Comparison of ENCODE assay signal across 19 cellular contexts in genomic region chr6:170277893-170278742, GRCh38. TPM values are rescaled to one million over a fixed set of nuclear protein-coding genes. Genes with fewer than 3 reads are reported as not detected.
DNase-seq lines count a peak whose midpoint lies in the region; ATAC-seq and TF ChIP-seq lines count a peak whose summit lies in the region.
"Had no signal": no experiment of that assay in that cellular context is flagged by ENCODE, and none has a peak within 500 bp of the region (broad histone marks: within the 10 kb centered on the region; RNA-seq: fewer than 3 reads in every experiment).

No MANE protein-coding gene starts in this region.

- peaks cover 16% of the 10 kb centered on the region for H3K27me3 Mint-ChIP-seq in progenitor cell of endocrine pancreas

- H3K36me3 Mint-ChIP-seq in progenitor cell of endocrine pancreas (ENCODE audit: insufficient read depth): peaks cover 23% of the 10 kb centered on the region

- no peak overlapping the region for H2BK120ac ChIP-seq in mesendoderm (ENCODE audit: low read depth, low read length)

- H4K5ac ChIP-seq in mesendoderm (ENCODE audit: low read length): no peak overlapping the region

- no peak overlapping the region for H2BK15ac ChIP-seq in mesendoderm (replicated peaks; ENCODE audit: low read depth)

- no peaks in the 10 kb centered on the region for H3K9me2 ChIP-seq in OCI-LY1 (ENCODE audit: low read depth, low read length)

- peaks cover 3% of the 10 kb centered on the region for H3K4me1 Mint-ChIP-seq in progenitor cell of endocrine pancreas (ENCODE audit: low read depth)

- H3K27ac ChIP-seq in BLaER1 treated with 17β-estradiol and CSF1 and Interleukin-3, amounts not matched to agents 10 nM and 100 nM: peak overlapping the region in 3 of 11 experiments; percentile 30 to 50 (median 40); a peak in 4 of 22 replicates
- H3K27ac ChIP-seq in OCI-LY1 (ENCODE audit: low read depth, low read length, poor library complexity, severe bottlenecking): no peak overlapping the region
- no peak overlapping the region for H3K27ac ChIP-seq in mesendoderm (ENCODE audit: low read depth, low read length)
- H3K27ac ChIP-seq: 22Rv1, prostate gland, RWPE1 had no signal

- no peak overlapping the region; a peak in 1 of 20 replicates for H3K4me3 ChIP-seq in BLaER1 treated with 17β-estradiol and CSF1 and Interleukin-3, amounts not matched to agents 10 nM and 100 nM
- H3K4me3 ChIP-seq in OCI-LY1 (ENCODE audit: low read depth, low read length, poor library complexity, severe bottlenecking) (no peak overlapping the region), mesendoderm (ENCODE audit: low read length) (no peak overlapping the region)
- H3K4me3 ChIP-seq: lower lobe of right lung, prostate gland had no signal

- H3K79me1 ChIP-seq in mesendoderm (ENCODE audit: low read length): no peaks in the 10 kb centered on the region

- no peak overlapping the region; a peak in 2 of 22 replicates for H3K9ac ChIP-seq in BLaER1 treated with 17β-estradiol and CSF1 and Interleukin-3, amounts not matched to agents 10 nM and 100 nM
- no peak overlapping the region for H3K9ac ChIP-seq in OCI-LY1 (ENCODE audit: low read length)
- no peak overlapping the region for H3K9ac ChIP-seq in mesendoderm (ENCODE audit: low read length)

- no peak overlapping the region for H2BK5ac ChIP-seq in mesendoderm (ENCODE audit: low read length)

- peak overlapping the region; percentile 66 to 83 (median 78) for H3K4me2 ChIP-seq in BLaER1 treated with 17β-estradiol and CSF1 and Interleukin-3, amounts not matched to agents 10 nM and 100 nM
- H3K4me2 ChIP-seq in OCI-LY1 (ENCODE audit: low read length) (peak overlapping the region; percentile 11; the same call in 1 of the 2 replicates), mesendoderm (ENCODE audit: low read length) (no peak overlapping the region)

- peak overlapping the region; percentile 46 for H3K56ac ChIP-seq in mesendoderm (ENCODE audit: low read length)

- H3K27ac Mint-ChIP-seq in progenitor cell of endocrine pancreas: no peak overlapping the region
- H3K27ac Mint-ChIP-seq: activated CD4-positive, alpha-beta memory T cell treated with anti-CD3 and anti-CD28 coated beads for 36 hours had no signal

- WGBS in mesendoderm (ENCODE audit: extremely low coverage, insufficient coverage, low lambda C conversion rate): no CpG with 5 or more reads among the region's 8 CpGs

- no peak overlapping the region for H2AK5ac ChIP-seq in mesendoderm (ENCODE audit: low read length)

- no peaks in the 10 kb centered on the region for H3K9me3 Mint-ChIP-seq in progenitor cell of endocrine pancreas (ENCODE audit: low read depth)
- H3K9me3 Mint-ChIP-seq: activated CD4-positive, alpha-beta memory T cell treated with anti-CD3 and anti-CD28 coated beads for 36 hours had no signal

- ATAC-seq in HG03457 (IDR thresholded peaks at IDR 0.05; ENCODE audit: unreplicated experiment): no peak
- ATAC-seq: lower lobe of right lung had no signal

- H4K8ac ChIP-seq in mesendoderm (ENCODE audit: low read depth, low read length): no peak overlapping the region

- H2AFZ ChIP-seq in OCI-LY1 (ENCODE audit: low read length): 0 out of 2 replicates have a peak overlapping the region, but pooled peaks have one; percentile 15

- H3F3A ChIP-seq in OCI-LY1 (ENCODE audit: insufficient read depth, low read length): peaks cover 4% of the 10 kb centered on the region; the same call in 1 of the 2 replicates

- no peak overlapping the region for H3K18ac ChIP-seq in mesendoderm (ENCODE audit: low read length)

- no peak overlapping the region for H3K23ac ChIP-seq in mesendoderm (ENCODE audit: low read length)

- H3K27me3 ChIP-seq in BLaER1 treated with 17β-estradiol and CSF1 and Interleukin-3, amounts not matched to agents 10 nM and 100 nM: peaks cover 26 to 59% (median 41%) of the 10 kb centered on the region in 11 experiments; a peak in 21 of 22 replicates
- H3K27me3 ChIP-seq in OCI-LY1 (ENCODE audit: insufficient read depth, low read length): no peaks in the 10 kb centered on the region
- no peaks in the 10 kb centered on the region for H3K27me3 ChIP-seq in mesendoderm (ENCODE audit: insufficient read depth, low read length, poor library complexity)

- DNase-seq in DMS79 treated with DMSO at 0.1 percent for 48 hours (lab: John Stamatoyannopoulos, UW) (peak; percentile 46), DMS79 (lab: John Stamatoyannopoulos, UW) (no peak), mesendoderm (peak; percentile 45), NCI-H748 treated with DMSO at 0.1 percent for 48 hours (lab: John Stamatoyannopoulos, UW) (no peak), progenitor cell of endocrine pancreas (ENCODE audit: low spot score, unreplicated experiment) (no peak)
- DNase-seq: activated CD4-positive, alpha-beta memory T cell treated with anti-CD3 and anti-CD28 coated beads for 36 hours; BE2C; cerebellar nuclear complex; effector memory CD4-positive, alpha-beta T cell; lower lobe of right lung; NCI-H2029; NCI-H446 treated with DMSO at 0.1 percent for 48 hours; small intestine had no signal

- H3K4me3 Mint-ChIP-seq in progenitor cell of endocrine pancreas (ENCODE audit: low read depth): no peak overlapping the region
- H3K4me3 Mint-ChIP-seq: activated CD4-positive, alpha-beta memory T cell treated with anti-CD3 and anti-CD28 coated beads for 36 hours had no signal

- H3K4me1 ChIP-seq in BLaER1 treated with 17β-estradiol and CSF1 and Interleukin-3, amounts not matched to agents 10 nM and 100 nM: peaks cover 18 to 53% (median 47%) of the 10 kb centered on the region in 10 experiments
- H3K4me1 ChIP-seq in OCI-LY1 (ENCODE audit: insufficient read depth, low read length, severe bottlenecking): peaks cover 34% of the 10 kb centered on the region
- H3K4me1 ChIP-seq in mesendoderm (ENCODE audit: control insufficient read depth, low read depth, low read length): peaks cover 3% of the 10 kb centered on the region
- H3K4me1 ChIP-seq: BE2C, prostate gland had no signal

- H3K4ac ChIP-seq in mesendoderm (ENCODE audit: low read depth, low read length): no peak overlapping the region

- H3K36me3 ChIP-seq in BLaER1 treated with 17β-estradiol and CSF1 and Interleukin-3, amounts not matched to agents 10 nM and 100 nM: peaks cover 0 to 11% (median 0%) of the 10 kb centered on the region in 11 experiments; a peak in 3 of 22 replicates
- H3K36me3 ChIP-seq in OCI-LY1 (ENCODE audit: insufficient read depth, low read length) (no peaks in the 10 kb centered on the region), mesendoderm (ENCODE audit: control insufficient read depth, insufficient read depth, low read length) (no peaks in the 10 kb centered on the region)
- H3K36me3 ChIP-seq: BE2C had no signal

- no peaks in the 10 kb centered on the region; a peak in 1 of 22 replicates for H3K9me3 ChIP-seq in BLaER1 treated with 17β-estradiol and CSF1 and Interleukin-3, amounts not matched to agents 10 nM and 100 nM (replicated peaks in 1 of 11)
- H3K9me3 ChIP-seq in OCI-LY1 (ENCODE audit: low read length): no peaks in the 10 kb centered on the region
- H3K9me3 ChIP-seq: BE2C, lower lobe of right lung, prostate gland had no signal

- H3K79me2 ChIP-seq in OCI-LY1 (ENCODE audit: insufficient read depth, low read length) (no peaks in the 10 kb centered on the region), mesendoderm (ENCODE audit: control insufficient read depth, insufficient read depth, low read length) (no peaks in the 10 kb centered on the region)

- peaks cover 1 to 24% (median 8%) of the 10 kb centered on the region in 11 experiments; a peak in 15 of 22 replicates for H4K20me1 ChIP-seq in BLaER1 treated with 17β-estradiol and CSF1 and Interleukin-3, amounts not matched to agents 10 nM and 100 nM
- no peaks in the 10 kb centered on the region for H4K20me1 ChIP-seq in OCI-LY1 (ENCODE audit: insufficient read depth, low read length)

- no peak for TF ChIP-seq CTCF in OCI-LY1 (IDR thresholded peaks at IDR 0.05; ENCODE audit: low read length)
- TF ChIP-seq CTCF in progenitor cell of endocrine pancreas (IDR thresholded peaks at IDR 0.05; ENCODE audit: unreplicated experiment): no peak

RNA-seq across cellular contexts. Expression of gene DLL1, which starts 12.8 kb away (rescaled TPM):
- 0.15 TPM for polyA plus RNA-seq in mesendoderm (2013, experiment 1 of 2)
- 0.11 TPM for polyA plus RNA-seq in mesendoderm (2013, experiment 2 of 2)
- total RNA-seq in progenitor cell of endocrine pancreas: 75.3 and 79.1 TPM in 2 replicates

RNA-seq across cellular contexts. Expression of gene FAM120B, which starts 28.4 kb away (rescaled TPM):
- polyA plus RNA-seq in mesendoderm (2013, experiment 1 of 2): 9.2 TPM
- 9.0 TPM for polyA plus RNA-seq in mesendoderm (2013, experiment 2 of 2)
- 46.2 and 49.3 TPM in 2 replicates for total RNA-seq in progenitor cell of endocrine pancreas

Comparison
In these comparisons a context has a peak if more than half of its experiments do, and no peak if none do; other contexts are left out.
1. DNase-seq: peak in DMS79 treated with DMSO at 0.1 percent for 48 hours (single experiment) and mesendoderm (single experiment); none in DMS79 (single experiment), NCI-H748 treated with DMSO at 0.1 percent for 48 hours (single experiment) and progenitor cell of endocrine pancreas (single experiment).